In the genomic region with DNA sequence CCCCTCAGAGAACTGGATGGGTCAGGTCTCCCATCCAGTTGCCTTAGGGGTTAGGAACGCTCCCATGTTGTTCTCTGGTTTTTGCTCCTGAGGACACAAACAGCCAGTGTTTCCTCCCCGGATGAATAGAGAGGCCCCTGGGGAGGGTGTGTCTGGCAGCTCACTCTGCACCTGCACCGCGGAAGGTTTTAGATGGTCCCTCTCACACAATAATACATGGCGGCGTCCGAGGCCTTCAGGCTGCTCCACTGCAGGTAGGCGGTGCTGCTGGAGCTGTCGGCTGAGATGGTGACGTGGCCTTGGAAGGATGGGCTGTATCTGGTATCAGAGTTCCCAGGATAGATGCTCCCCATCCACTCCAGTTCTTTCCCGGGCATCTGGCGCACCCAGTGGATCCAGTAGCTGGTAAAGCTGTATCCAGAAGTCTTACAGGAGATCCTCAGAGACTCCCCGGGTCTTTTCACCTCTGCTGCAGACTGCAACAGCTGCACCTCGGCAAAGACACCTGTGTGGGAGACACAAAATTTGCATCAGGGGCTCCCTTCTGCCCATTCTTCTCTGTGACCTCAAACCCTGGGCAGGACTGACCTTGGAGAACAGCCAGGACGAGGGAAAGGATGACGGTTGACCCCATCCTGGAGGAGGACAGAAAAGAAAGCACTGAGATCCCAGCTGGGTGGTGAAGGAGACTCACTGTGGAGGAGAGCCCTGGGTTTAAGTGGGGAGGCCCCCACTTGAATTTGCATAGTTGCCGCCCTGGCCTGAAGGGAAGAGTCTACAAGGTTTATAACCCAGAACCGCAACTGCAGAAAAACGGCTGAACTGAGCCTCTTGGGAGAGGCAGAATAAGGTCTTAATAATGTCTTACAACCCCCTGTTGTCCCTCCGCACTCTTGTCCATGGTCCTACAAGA, we compare ENCODE assay signal across 10 cellular contexts.
DNase-seq lines count a peak whose midpoint lies in the region; ATAC-seq, FAIRE-seq and TF ChIP-seq lines count a peak whose summit lies in the region.
"Had no signal": no experiment of that assay in that cellular context is flagged by ENCODE, and none has a peak within 500 bp of the region (broad histone marks: within the 10 kb centered on the region; RNA-seq: fewer than 3 reads in every experiment).

No MANE protein-coding gene starts in this region.

- CTCF ChIA-PET in GM12878 (lab: Yijun Ruan, JAX): interaction anchor here (1.0 to 17.9 kb wide), 7 partner anchors 8 to 25 kb away, joined by 3 to 605 read pairs (median 5); no protein-coding TSS in a partner anchor
- CTCF ChIA-PET in activated naive CD4-positive, alpha-beta T cell treated with anti-CD3 and anti-CD28 coated beads for 36 hours (lab: Charles Lee): interaction anchor here (1.0 kb wide), 1 partner anchor 22 kb away, joined by 4 read pairs; no protein-coding TSS in a partner anchor

- WGBS in GM12878 (ENCODE audit: insufficient coverage, insufficient replicate concordance, low lambda C conversion rate, missing lambda C conversion rate): 1% methylated on average over 20 of the region's 20 CpGs

- no peak overlapping the region for H3K4me3 Mint-ChIP-seq in activated naive CD4-positive, alpha-beta T cell treated with anti-CD3 and anti-CD28 coated beads for 36 hours
- H3K4me3 Mint-ChIP-seq: effector memory CD8-positive, alpha-beta T cell had no signal

- peaks cover 11% of the 10 kb centered on the region for H3K4me1 Mint-ChIP-seq in activated naive CD4-positive, alpha-beta T cell treated with anti-CD3 and anti-CD28 coated beads for 36 hours (ENCODE audit: low read depth)

- no peak for FAIRE-seq in GM12878 (lab: Jason Lieb, UNC)

- no peaks in the 10 kb centered on the region for H3K27me3 Mint-ChIP-seq in activated naive CD4-positive, alpha-beta T cell treated with anti-CD3 and anti-CD28 coated beads for 36 hours (ENCODE audit: low read depth)

- peak overlapping the region; percentile 71 for H3K4me3 ChIP-seq in GM12878
- H3K4me3 ChIP-seq in coronary artery: no peak overlapping the region

- no peaks in the 10 kb centered on the region for H4K20me1 ChIP-seq in GM12878 (ENCODE audit: control insufficient read depth, insufficient read depth)

- peak; percentile 65 for TF ChIP-seq POLR2A in GM12878 (IDR thresholded peaks at IDR 0.05; ENCODE audit: low read depth, low read length)

- H2AFZ ChIP-seq in GM12878 (ENCODE audit: control insufficient read depth, low read depth, low read length): peak overlapping the region; percentile 15

- RAD21 ChIA-PET in GM12878 (lab: Charles Lee; ENCODE audit: unreplicated experiment): interaction anchor here (1.4 to 9.3 kb wide), 2 partner anchors 21 to 22 kb away, joined by 8 to 119 read pairs; no protein-coding TSS in a partner anchor

- H3K9me3 Mint-ChIP-seq in activated naive CD4-positive, alpha-beta T cell treated with anti-CD3 and anti-CD28 coated beads for 36 hours: no peaks in the 10 kb centered on the region
- H3K9me3 Mint-ChIP-seq: effector memory CD8-positive, alpha-beta T cell had no signal

- peaks cover 29% of the 10 kb centered on the region for H3K4me1 ChIP-seq in GM12878 (ENCODE audit: control insufficient read depth, insufficient read depth, low read length)

- H3K4me2 ChIP-seq in GM12878 (ENCODE audit: control insufficient read depth, insufficient read depth): peak overlapping the region; percentile 50

- SMC1A ChIA-PET in GM12878 (lab: Charles Lee; ENCODE audit: uncharacterized antibody, unreplicated experiment): interaction anchor here (0.8 to 16.0 kb wide), 4 partner anchors 11 to 25 kb away, joined by 3 to 244 read pairs (median 8); no protein-coding TSS in a partner anchor

- ATAC-seq in GM18511 (IDR thresholded peaks at IDR 0.05; ENCODE audit: unreplicated experiment) (peak; percentile 59), GM21381 (IDR thresholded peaks at IDR 0.05; ENCODE audit: unreplicated experiment) (peak; percentile 51), HG03175 (IDR thresholded peaks at IDR 0.05; ENCODE audit: unreplicated experiment) (peak; percentile 63), GM12878 (peak; percentile 75)
- ATAC-seq: effector memory CD8-positive, alpha-beta T cell had no signal

- no peak for TF ChIP-seq RAD21 in GM12878 (IDR thresholded peaks at IDR 0.05; ENCODE audit: insufficient read depth, low read depth, low read length)

- H3K27me3 ChIP-seq in GM12878 (replicated peaks in 1 of 2; ENCODE audit: control insufficient read depth in 2 of 2, insufficient read depth in 2 of 2, low read length in 1 of 2): no peaks in the 10 kb centered on the region

- DNase-seq in GM12878 (ENCODE audit: low read depth, low spot score) (no peak), coronary artery (ENCODE audit: low spot score) (no peak), dedifferentiated amniotic fluid mesenchymal stem cell (ENCODE audit: extremely low spot score) (no peak), substantia nigra (lab: John Stamatoyannopoulos, UW) (no peak)
- no peak for DNase-seq in activated naive CD4-positive, alpha-beta T cell treated with anti-CD3 and anti-CD28 coated beads for 36 hours
- DNase-seq: effector memory CD8-positive, alpha-beta T cell; occipital lobe had no signal

- no peaks in the 10 kb centered on the region for H3K9me3 ChIP-seq in GM12878 (replicated peaks; ENCODE audit: control insufficient read depth, insufficient read depth, low read length)

- POLR2A ChIA-PET in GM12878 (lab: Charles Lee): interaction anchor here (0.8 to 1.2 kb wide), 2 partner anchors 16 to 21 kb away, joined by 3 to 5 read pairs; no protein-coding TSS in a partner anchor

- no peaks in the 10 kb centered on the region for H3K79me2 ChIP-seq in GM12878 (ENCODE audit: control insufficient read depth, insufficient read depth, low read length)

- TF ChIP-seq EP300 in GM12878 (IDR thresholded peaks at IDR 0.05; ENCODE audit: borderline replicate concordance in 1 of 2, control insufficient read depth in 1 of 2, low read depth in 2 of 2, low read length in 2 of 2): no peak; a peak in 1 of 4 replicates

- no peak overlapping the region for H3K27ac Mint-ChIP-seq in activated naive CD4-positive, alpha-beta T cell treated with anti-CD3 and anti-CD28 coated beads for 36 hours
- H3K27ac Mint-ChIP-seq: effector memory CD8-positive, alpha-beta T cell had no signal

- H3K27ac ChIP-seq in GM12878 (ENCODE audit: control insufficient read depth, insufficient read depth) (peak overlapping the region; percentile 7), coronary artery (no peak overlapping the region), substantia nigra (ENCODE audit: low read depth, low read length, poor library complexity, severe bottlenecking) (no peak overlapping the region)

- H3K36me3 Mint-ChIP-seq in activated naive CD4-positive, alpha-beta T cell treated with anti-CD3 and anti-CD28 coated beads for 36 hours (ENCODE audit: low read depth): no peaks in the 10 kb centered on the region

- H3K36me3 ChIP-seq in GM12878 (ENCODE audit: control insufficient read depth in 2 of 2, insufficient read depth in 2 of 2, low read length in 1 of 2): no peaks in the 10 kb centered on the region

- BruUV-seq in GM12878 (replicated peaks; lab: Mats Ljungman, UMichigan): no TSS peak

- no peak for TF ChIP-seq CTCF in GM12878 (IDR thresholded peaks at IDR 0.05 in 2 of 3, conservative IDR thresholded peaks at IDR 0.05 in 1 of 3; ENCODE audit: control insufficient read depth in 2 of 3, extremely low read depth in 1 of 3, insufficient read depth in 1 of 3, low read depth in 3 of 3, low read length in 3 of 3)
- TF ChIP-seq CTCF in coronary artery (IDR thresholded peaks at IDR 0.05): no peak

- H3K9ac ChIP-seq in GM12878 (ENCODE audit: control insufficient read depth, insufficient read depth, low read length): peak overlapping the region; percentile 36

- intact Hi-C loops in GM12878 (cut with micrococcal nuclease; ENCODE audit: unreplicated experiment): loop anchor here (1.0 kb wide), 1 partner anchor 21 kb away; no protein-coding TSS in a partner anchor
- intact Hi-C loops in activated naive CD4-positive, alpha-beta T cell treated with anti-CD3 and anti-CD28 coated beads for 36 hours (cut with micrococcal nuclease): no loop called here

- in situ Hi-C loops in GM12878 (cut with MboI): no loop called here

TF ChIP-seq in GM12878, 131 proteins besides CTCF, POLR2A, EP300 and RAD21 (continues in another document):
- TF ChIP-seq TCF12 (IDR thresholded peaks at IDR 0.05; ENCODE audit: low read depth, low read length) (peak; percentile 75), POU2F2 (IDR thresholded peaks at IDR 0.05; ENCODE audit: borderline replicate concordance, low read depth, low read length) (peak; percentile 94), MEF2A (IDR thresholded peaks at IDR 0.05; ENCODE audit: insufficient read depth, low read depth, low read length) (no peak), CHD1 (IDR thresholded peaks at IDR 0.05; ENCODE audit: low read depth, low read length) (no peak), CREB1 (IDR thresholded peaks at IDR 0.05; ENCODE audit: low read depth) (0 out of 2 replicates have a peak, but pooled peaks have one; percentile 4)
- TF ChIP-seq, protein P1, sequence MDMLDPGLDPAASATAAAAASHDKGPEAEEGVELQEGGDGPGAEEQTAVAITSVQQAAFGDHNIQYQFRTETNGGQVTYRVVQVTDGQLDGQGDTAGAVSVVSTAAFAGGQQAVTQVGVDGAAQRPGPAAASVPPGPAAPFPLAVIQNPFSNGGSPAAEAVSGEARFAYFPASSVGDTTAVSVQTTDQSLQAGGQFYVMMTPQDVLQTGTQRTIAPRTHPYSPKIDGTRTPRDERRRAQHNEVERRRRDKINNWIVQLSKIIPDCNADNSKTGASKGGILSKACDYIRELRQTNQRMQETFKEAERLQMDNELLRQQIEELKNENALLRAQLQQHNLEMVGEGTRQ (IDR thresholded peaks at IDR 0.05; ENCODE audit: borderline replicate concordance, low read depth, low read length): no peak
- TF ChIP-seq, protein P2, sequence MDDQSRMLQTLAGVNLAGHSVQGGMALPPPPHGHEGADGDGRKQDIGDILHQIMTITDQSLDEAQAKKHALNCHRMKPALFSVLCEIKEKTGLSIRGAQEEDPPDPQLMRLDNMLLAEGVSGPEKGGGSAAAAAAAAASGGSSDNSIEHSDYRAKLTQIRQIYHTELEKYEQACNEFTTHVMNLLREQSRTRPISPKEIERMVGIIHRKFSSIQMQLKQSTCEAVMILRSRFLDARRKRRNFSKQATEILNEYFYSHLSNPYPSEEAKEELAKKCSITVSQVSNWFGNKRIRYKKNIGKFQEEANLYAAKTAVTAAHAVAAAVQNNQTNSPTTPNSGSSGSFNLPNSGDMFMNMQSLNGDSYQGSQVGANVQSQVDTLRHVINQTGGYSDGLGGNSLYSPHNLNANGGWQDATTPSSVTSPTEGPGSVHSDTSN (IDR thresholded peaks at IDR 0.05; ENCODE audit: insufficient replicate concordance, low read depth, low read length): no peak
